In genomic region chr2:219459460-219460311, GRCh38 we compare ENCODE assay signal across 1 cellular context.
TF ChIP-seq lines count a peak whose summit lies in the region.

No MANE protein-coding gene starts in this region.

TF ChIP-seq in GM12878, 131 proteins besides CTCF, POLR2A, EP300 and RAD21:
- no peak for TF ChIP-seq RELB (IDR thresholded peaks at IDR 0.05; ENCODE audit: low read depth)
- TF ChIP-seq TCF12 (IDR thresholded peaks at IDR 0.05; ENCODE audit: low read depth, low read length), result 0 out of 2 replicates have a peak, but pooled peaks have one; percentile 25
- 0 out of 2 replicates have a peak, but pooled peaks have one; percentile 24 for TF ChIP-seq YY1 (IDR thresholded peaks at IDR 0.05; ENCODE audit: low read depth, low read length)
- peak; percentile 28; the same call in 1 of the 2 replicates for TF ChIP-seq SMARCA5 (IDR thresholded peaks at IDR 0.05)
- TF ChIP-seq SMC3 (IDR thresholded peaks at IDR 0.05; ENCODE audit: borderline replicate concordance, low read length), result peak; percentile 73
- TF ChIP-seq, protein P1, sequence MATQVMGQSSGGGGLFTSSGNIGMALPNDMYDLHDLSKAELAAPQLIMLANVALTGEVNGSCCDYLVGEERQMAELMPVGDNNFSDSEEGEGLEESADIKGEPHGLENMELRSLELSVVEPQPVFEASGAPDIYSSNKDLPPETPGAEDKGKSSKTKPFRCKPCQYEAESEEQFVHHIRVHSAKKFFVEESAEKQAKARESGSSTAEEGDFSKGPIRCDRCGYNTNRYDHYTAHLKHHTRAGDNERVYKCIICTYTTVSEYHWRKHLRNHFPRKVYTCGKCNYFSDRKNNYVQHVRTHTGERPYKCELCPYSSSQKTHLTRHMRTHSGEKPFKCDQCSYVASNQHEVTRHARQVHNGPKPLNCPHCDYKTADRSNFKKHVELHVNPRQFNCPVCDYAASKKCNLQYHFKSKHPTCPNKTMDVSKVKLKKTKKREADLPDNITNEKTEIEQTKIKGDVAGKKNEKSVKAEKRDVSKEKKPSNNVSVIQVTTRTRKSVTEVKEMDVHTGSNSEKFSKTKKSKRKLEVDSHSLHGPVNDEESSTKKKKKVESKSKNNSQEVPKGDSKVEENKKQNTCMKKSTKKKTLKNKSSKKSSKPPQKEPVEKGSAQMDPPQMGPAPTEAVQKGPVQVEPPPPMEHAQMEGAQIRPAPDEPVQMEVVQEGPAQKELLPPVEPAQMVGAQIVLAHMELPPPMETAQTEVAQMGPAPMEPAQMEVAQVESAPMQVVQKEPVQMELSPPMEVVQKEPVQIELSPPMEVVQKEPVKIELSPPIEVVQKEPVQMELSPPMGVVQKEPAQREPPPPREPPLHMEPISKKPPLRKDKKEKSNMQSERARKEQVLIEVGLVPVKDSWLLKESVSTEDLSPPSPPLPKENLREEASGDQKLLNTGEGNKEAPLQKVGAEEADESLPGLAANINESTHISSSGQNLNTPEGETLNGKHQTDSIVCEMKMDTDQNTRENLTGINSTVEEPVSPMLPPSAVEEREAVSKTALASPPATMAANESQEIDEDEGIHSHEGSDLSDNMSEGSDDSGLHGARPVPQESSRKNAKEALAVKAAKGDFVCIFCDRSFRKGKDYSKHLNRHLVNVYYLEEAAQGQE (IDR thresholded peaks at IDR 0.05; ENCODE audit: low read depth, low read length), result no peak
